Comparison of ENCODE assay signal across 16 cellular contexts in the genomic region with DNA sequence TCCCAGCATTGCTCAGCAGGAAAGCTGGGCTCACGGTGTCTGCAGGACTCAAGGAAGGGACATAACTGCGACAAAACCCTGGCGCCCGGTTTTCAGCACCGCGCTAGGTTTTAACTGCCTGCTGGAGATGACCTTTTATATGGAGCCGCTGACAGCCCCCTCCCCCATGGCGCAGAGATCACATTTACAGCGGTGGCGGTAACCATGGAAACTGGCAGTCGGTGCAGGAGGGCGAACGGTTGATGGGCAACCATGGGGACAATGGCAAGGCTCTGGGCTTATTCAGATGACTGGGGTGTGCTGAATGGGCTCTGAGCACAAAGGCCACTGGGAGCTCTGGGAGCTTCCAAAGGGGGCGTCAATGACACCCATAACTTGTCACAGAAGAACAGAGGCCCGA. TPM values are rescaled to one million over a fixed set of nuclear protein-coding genes. Genes with fewer than 3 reads are reported as not detected.
DNase-seq lines count a peak whose midpoint lies in the region; FAIRE-seq lines count a peak whose summit lies in the region.
"Had no signal": no experiment of that assay in that cellular context is flagged by ENCODE, and none has a peak within 500 bp of the region (broad histone marks: within the 10 kb centered on the region; RNA-seq: fewer than 3 reads in every experiment).

No MANE protein-coding gene starts in this region.

- no peak overlapping the region for H3K4ac ChIP-seq in mesenchymal stem cell (ENCODE audit: low read depth in 1 of 2, low read length in 2 of 2)

- no peaks in the 10 kb centered on the region for H3K9me3 ChIP-seq in mesenchymal stem cell (ENCODE audit: control insufficient read depth, low read length)
- H3K9me3 ChIP-seq: body of pancreas, MG63, transverse colon had no signal

- no peak overlapping the region for H2AFZ ChIP-seq in mesenchymal stem cell (ENCODE audit: low read depth, low read length)

- peak overlapping the region; percentile 5 for H2AK5ac ChIP-seq in mesenchymal stem cell (ENCODE audit: low read length, severe bottlenecking)

- H2BK120ac ChIP-seq in mesenchymal stem cell (ENCODE audit: low read depth, low read length) = no peak overlapping the region

- no peak overlapping the region for H3K27ac ChIP-seq in mesenchymal stem cell (ENCODE audit: low read length, poor library complexity, severe bottlenecking)
- H3K27ac ChIP-seq: body of pancreas, transverse colon had no signal

- H4K8ac ChIP-seq in mesenchymal stem cell (ENCODE audit: low read length) = no peak overlapping the region

- peaks cover 23% of the 10 kb centered on the region for H3K79me1 ChIP-seq in mesenchymal stem cell (replicated peaks; ENCODE audit: low read length, poor library complexity, severe bottlenecking)

- no peak overlapping the region for H2BK5ac ChIP-seq in mesenchymal stem cell (ENCODE audit: low read depth, low read length, poor library complexity, severe bottlenecking)

- H3K4me3 ChIP-seq in mesenchymal stem cell (ENCODE audit: insufficient read depth in 1 of 2, low read depth in 1 of 2, low read length in 2 of 2) = no peak overlapping the region
- H3K4me3 ChIP-seq: body of pancreas, lung, MG63, transverse colon had no signal

- peak; percentile 89 for DNase-seq in ELF-1 (ENCODE audit: low read depth, low spot score)
- peak; percentile 9 to 38 for DNase-seq in NCI-H1930 (lab: John Stamatoyannopoulos, UW)
- DNase-seq in ecto neural progenitor cell (ENCODE audit: low spot score) = peak; percentile 92
- DNase-seq in mesenchymal stem cell = no peak
- no peak for DNase-seq in urothelium cell line (ENCODE audit: low spot score)
- no peak for DNase-seq in OCI-M1 (lab: John Stamatoyannopoulos, UW)
- DNase-seq in kidney tubule cell (ENCODE audit: low spot score) = no peak
- DNase-seq in NCI-H446 treated with DMSO at 0.1 percent for 48 hours (lab: John Stamatoyannopoulos, UW) = no peak
- DNase-seq: body of pancreas; dermis blood vessel endothelial cell; MG63; NCI-H2171; right cardiac atrium; stimulated activated CD4-positive, alpha-beta T cell treated with anti-CD3 and anti-CD28 coated beads, Interleukin-2, amount 100 ng/mL, for 48 hours; transverse colon had no signal

- no peak overlapping the region for H3K18ac ChIP-seq in mesenchymal stem cell (ENCODE audit: low read depth in 1 of 2, low read length in 2 of 2)

- H3K23ac ChIP-seq in mesenchymal stem cell (ENCODE audit: low read length in 2 of 2) = no peak overlapping the region

- no peak overlapping the region for H2BK12ac ChIP-seq in mesenchymal stem cell (ENCODE audit: low read length in 2 of 2)

- H2BK15ac ChIP-seq in mesenchymal stem cell (ENCODE audit: low read depth, poor library complexity, severe bottlenecking) = no peak overlapping the region

- WGBS in mesenchymal stem cell = 11% methylated on average over 15 of the region's 15 CpGs

- no peak overlapping the region for H4K91ac ChIP-seq in mesenchymal stem cell (ENCODE audit: low read length)

- no peak overlapping the region for H3K14ac ChIP-seq in mesenchymal stem cell (ENCODE audit: low read length in 2 of 2)

- H3K27me3 ChIP-seq in mesenchymal stem cell (ENCODE audit: control insufficient read depth in 1 of 2, insufficient read depth in 1 of 2, low read length in 2 of 2) = peaks cover 0 to 6% of the 10 kb centered on the region in 2 experiments
- H3K27me3 ChIP-seq: body of pancreas, MG63 had no signal

- H3K4me1 ChIP-seq in mesenchymal stem cell (ENCODE audit: control insufficient read depth, insufficient read depth, low read depth, low read length) = peaks cover 36% of the 10 kb centered on the region
- H3K4me1 ChIP-seq: body of pancreas, transverse colon had no signal

- H3K9ac ChIP-seq in mesenchymal stem cell (ENCODE audit: low read length) = no peak overlapping the region

- no peak overlapping the region for H3K4me2 ChIP-seq in mesenchymal stem cell (ENCODE audit: low read length, poor library complexity, severe bottlenecking)

- no peak for FAIRE-seq in urothelium cell line (lab: Jason Lieb, UNC)

- no peaks in the 10 kb centered on the region for H3K36me3 ChIP-seq in mesenchymal stem cell (ENCODE audit: control insufficient read depth in 1 of 2, insufficient read depth in 2 of 2, low read depth in 1 of 2, low read length in 2 of 2)
- H3K36me3 ChIP-seq: MG63, transverse colon had no signal

RNA-seq across cellular contexts. Expression of gene CELSR1, which starts 37.2 kb away (rescaled TPM):
- polyA plus RNA-seq in mesenchymal stem cell (2013, experiment 1 of 2) = 0.14 TPM
- 0.11 TPM for polyA plus RNA-seq in mesenchymal stem cell (2013, experiment 2 of 2)

Comparison
In these comparisons a context has a peak if more than half of its experiments do, and no peak if none do; other contexts are left out.
1. DNase-seq: peak in ELF-1 (single experiment), NCI-H1930 (2 of 2) and ecto neural progenitor cell (single experiment); none in mesenchymal stem cell (single experiment), urothelium cell line (single experiment), OCI-M1 (single experiment), kidney tubule cell (single experiment) and NCI-H446 treated with DMSO at 0.1 percent for 48 hours (single experiment).